In genomic region chr21:38768385-38769071, GRCh38 we compare ENCODE assay signal across 8 cellular contexts. TPM values are rescaled to one million over a fixed set of nuclear protein-coding genes. Genes with fewer than 3 reads are reported as not detected.
DNase-seq lines count a peak whose midpoint lies in the region; TF ChIP-seq lines count a peak whose summit lies in the region.

No MANE protein-coding gene starts in this region.

- no peaks in the 10 kb centered on the region for H3K9me3 ChIP-seq in stomach
- peaks cover 16% of the 10 kb centered on the region for H3K9me3 ChIP-seq in endodermal cell (ENCODE audit: control insufficient read depth, low read length)

- TF ChIP-seq CTCF in stomach (IDR thresholded peaks at IDR 0.05): no peak
- no peak for TF ChIP-seq CTCF in endodermal cell (conservative IDR thresholded peaks at IDR 0.05)

- intact Hi-C loops in stomach (cut with DNase I; ENCODE audit: low total_unique reads): no loop called here

- H3K4me3 Mint-ChIP-seq in endodermal cell: no peak overlapping the region

- peaks cover 13% of the 10 kb centered on the region for H3K9me3 Mint-ChIP-seq in endodermal cell

- peaks cover 22% of the 10 kb centered on the region for H3K36me3 Mint-ChIP-seq in endodermal cell (ENCODE audit: low read depth)

- H3K4me1 Mint-ChIP-seq in endodermal cell: peaks cover 8% of the 10 kb centered on the region

- H3K27ac ChIP-seq in stomach: peak overlapping the region; percentile 54 to 88 (median 81)
- no peak overlapping the region for H3K27ac ChIP-seq in endodermal cell (ENCODE audit: low read depth, low read length)

- H3K27me3 Mint-ChIP-seq in endodermal cell (ENCODE audit: insufficient read depth): peaks cover 14% of the 10 kb centered on the region

- H3K4me1 ChIP-seq in stomach (peaks cover 0 to 33% (median 19%) of the 10 kb centered on the region in 4 donors), endodermal cell (ENCODE audit: control insufficient read depth, insufficient read depth, low read length) (no peaks in the 10 kb centered on the region)

- WGBS in stomach, 5 donors: 64 to 74% (median 70%) methylated on average over 14 of the region's 14 CpGs
- WGBS in endodermal cell (ENCODE audit: insufficient coverage in 1 of 2, insufficient read length in 1 of 2), 2 experiments: 66 to 92% methylated on average over 4 to 14 of the region's 14 CpGs

- no peak overlapping the region for H3K4me3 ChIP-seq in Jurkat, Clone E6-1 (ENCODE audit: low read length)
- H3K4me3 ChIP-seq in stomach: no peak overlapping the region
- H3K4me3 ChIP-seq in endodermal cell (ENCODE audit: low read length): no peak overlapping the region

- H3K27me3 ChIP-seq in stomach: no peaks in the 10 kb centered on the region
- H3K27me3 ChIP-seq in endodermal cell (ENCODE audit: control insufficient read depth, insufficient read depth, low read length, poor library complexity, severe bottlenecking): no peaks in the 10 kb centered on the region

- no peaks in the 10 kb centered on the region for H3K36me3 ChIP-seq in stomach
- H3K36me3 ChIP-seq in endodermal cell (ENCODE audit: control insufficient read depth, insufficient read depth, low read length): peaks cover 5% of the 10 kb centered on the region

- peak; percentile 20 for DNase-seq in Jurkat, Clone E6-1 (ENCODE audit: low read depth, low spot score)
- DNase-seq in activated T-cell treated with anti-CD3 and anti-CD28 coated beads for 48 hours (ENCODE audit: low read depth) (peak; percentile 62), iris pigment epithelial cell (ENCODE audit: low read depth) (peak; percentile 97), stomach (no peak), NCI-H524 treated with DMSO at 0.1 percent for 48 hours (lab: John Stamatoyannopoulos, UW) (no peak), DMS79 treated with DMSO at 0.1 percent for 48 hours (lab: John Stamatoyannopoulos, UW) (no peak), NCI-H510A (lab: John Stamatoyannopoulos, UW) (no peak), endodermal cell (no peak)

- TF ChIP-seq EP300 in stomach (IDR thresholded peaks at IDR 0.05): peak; percentile 81

- no peak overlapping the region for H3K27ac Mint-ChIP-seq in endodermal cell

- no peak overlapping the region for H3K9ac ChIP-seq in endodermal cell (ENCODE audit: extremely low read depth, low read length, poor library complexity, severe bottlenecking)

- no peak for TF ChIP-seq POLR2A in stomach (IDR thresholded peaks at IDR 0.05)

RNA-seq across cellular contexts. Expression of gene ETS2, which starts 37.2 kb away (rescaled TPM):
- 27.4 TPM for polyA plus RNA-seq in Jurkat, Clone E6-1 (2012; ENCODE audit: insufficient read depth, insufficient read length)
- 10 to 100 TPM; 33.8 to 80.0 (median 44.3) TPM for total RNA-seq in stomach
- 10 to 100 TPM; 40.2 to 60.3 (median 57.0) TPM for polyA plus RNA-seq in stomach
- 100 to 1,000 TPM in 1 of 2 donors, 10 to 100 TPM in 1; 98.4 to 102 TPM for total RNA-seq in endodermal cell
- polyA plus RNA-seq in endodermal cell (2013, experiment 1 of 2): 25.0 TPM
- 24.8 TPM for polyA plus RNA-seq in endodermal cell (2013, experiment 2 of 2)

Comparison
In these comparisons a context has a peak if more than half of its experiments do, and no peak if none do; other contexts are left out.
1. DNase-seq: peak in Jurkat, Clone E6-1 (single experiment), activated T-cell treated with anti-CD3 and anti-CD28 coated beads for 48 hours (single experiment) and iris pigment epithelial cell (single experiment); none in stomach (single experiment), NCI-H524 treated with DMSO at 0.1 percent for 48 hours (single experiment), DMS79 treated with DMSO at 0.1 percent for 48 hours (single experiment), NCI-H510A (single experiment) and endodermal cell (single experiment).